In genomic region chr4:106297636-106298035, GRCh38 we compare ENCODE assay signal across 28 cellular contexts.
"Had no signal": no experiment of that assay in that cellular context is flagged by ENCODE, and none has a peak within 500 bp of the region (broad histone marks: within the 10 kb centered on the region; RNA-seq: fewer than 3 reads in every experiment).

No MANE protein-coding gene starts in this region.

- H3K9me3 ChIP-seq: adrenal gland, body of pancreas, breast epithelium, MG63, SJCRH30 had no signal

- DNase-seq: activated CD4-positive, alpha-beta memory T cell treated with anti-CD3 and anti-CD28 coated beads for 36 hours; activated CD4-positive, alpha-beta T cell treated with anti-CD3 and anti-CD28 coated beads, Interleukin-2, amount 10 ng/mL, durations not matched to agents 7 days and 5 days; activated CD8-positive, alpha-beta memory T cell treated with anti-CD3 and anti-CD28 coated beads, Interleukin-2, amount 50 U/mL, for 4 hours; activated gamma-delta T cell treated with Interleukin-2 at 50 U/mL for 16 hours; activated naive CD4-positive, alpha-beta T cell treated with anti-CD3 and anti-CD28 coated beads for 36 hours; activated T-cell treated with anti-CD3 and anti-CD28 coated beads for 4 hours; activated T-cell treated with anti-CD3 and anti-CD28 coated beads, Interleukin-2, amount 50 U/mL, for 4 hours; adrenal gland; body of pancreas; Karpas-422; MG63; MV-4-11; NCI-H1092 treated with DMSO at 0.1 percent for 48 hours; NCI-H1417; NCI-H146; NCI-H187; NCI-H2029 treated with DMSO at 0.1 percent for 48 hours; NCI-H2107; NCI-H2171; NCI-H510A; NCI-H526; NCI-H748 treated with DMSO at 0.1 percent for 48 hours; OCI-M1; SHP77; SJCRH30 had no signal

- H3K27ac ChIP-seq: adrenal gland, body of pancreas, breast epithelium, SJCRH30, SK-N-MC had no signal

- H3K36me3 ChIP-seq: breast epithelium had no signal

- H3K4me3 ChIP-seq: adrenal gland, body of pancreas, breast epithelium, MG63, SJCRH30, SK-N-MC had no signal

- H3K27me3 ChIP-seq: adrenal gland, body of pancreas, breast epithelium, MG63, SJCRH30 had no signal

- H3K4me1 ChIP-seq: adrenal gland, body of pancreas, breast epithelium, SJCRH30 had no signal

- ATAC-seq: activated naive CD4-positive, alpha-beta T cell treated with anti-CD3 and anti-CD28 coated beads, Interleukin-2, amount 50 U/mL, for 72 hours; activated T-cell treated with anti-CD3 and anti-CD28 coated beads, Interleukin-2, amount 50 U/mL, for 4 hours; body of pancreas had no signal
